Comparison of ENCODE assay signal across 8 cellular contexts in the genomic region with DNA sequence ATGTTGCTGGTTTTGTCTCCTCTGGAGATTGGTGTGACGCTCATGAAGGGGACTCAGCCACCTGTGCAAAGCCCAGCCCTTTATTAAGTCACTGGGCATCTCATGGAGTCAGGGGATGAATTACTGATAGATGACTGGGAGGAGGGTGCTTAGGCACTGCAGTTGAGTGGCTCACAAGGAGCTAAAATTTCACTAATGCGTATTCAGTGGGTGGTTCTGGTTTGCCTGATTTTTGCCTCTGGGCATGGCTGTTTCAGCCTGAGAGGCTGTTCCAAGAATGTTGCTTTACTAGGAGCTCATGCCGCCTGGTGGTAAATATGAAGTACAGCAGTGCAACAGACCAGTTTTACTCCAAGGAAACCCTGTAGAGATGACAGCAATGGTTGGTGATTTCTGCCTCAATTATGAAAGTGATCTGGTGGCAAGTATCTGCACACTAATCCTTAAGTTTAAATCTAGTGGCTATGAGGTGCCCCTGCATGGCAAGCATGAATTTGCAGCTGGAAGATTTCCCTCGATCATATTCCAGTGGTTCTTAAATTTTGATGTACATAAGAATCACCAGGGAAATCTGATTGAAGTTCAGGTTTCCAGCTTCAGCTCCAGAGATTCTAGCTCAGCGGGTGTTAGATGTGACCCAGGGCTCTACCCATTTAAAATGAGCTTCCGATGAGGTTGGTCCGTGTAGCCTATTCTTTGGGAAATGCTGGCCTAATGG. TPM values are rescaled to one million over a fixed set of nuclear protein-coding genes. Genes with fewer than 3 reads are reported as not detected.
DNase-seq lines count a peak whose midpoint lies in the region; ATAC-seq and TF ChIP-seq lines count a peak whose summit lies in the region.

No MANE protein-coding gene starts in this region.

- H2BK5ac ChIP-seq in neuronal stem cell (ENCODE audit: low read length) = no peak overlapping the region

- H3K27ac ChIP-seq in neuronal stem cell (replicated peaks; ENCODE audit: low read length) = no peak overlapping the region
- H3K27ac ChIP-seq in uterus = peak overlapping the region; percentile 66 to 83

- H3K9ac ChIP-seq in neuronal stem cell (ENCODE audit: low read depth, low read length, poor library complexity) = no peak overlapping the region

- H3K4me2 ChIP-seq in neuronal stem cell (ENCODE audit: insufficient read depth, low read length, poor library complexity, severe bottlenecking) = no peak overlapping the region

- H3K79me1 ChIP-seq in neuronal stem cell (ENCODE audit: low read depth, low read length) = no peaks in the 10 kb centered on the region

- peak; percentile 92 to 96 (median 94) for TF ChIP-seq CTCF in uterus (IDR thresholded peaks at IDR 0.05)

- H4K91ac ChIP-seq in neuronal stem cell (ENCODE audit: low read depth, low read length, poor library complexity) = no peak overlapping the region

- peak overlapping the region; percentile 4 for H3K18ac ChIP-seq in neuronal stem cell (ENCODE audit: low read length)

- H3K4me3 ChIP-seq in neuronal stem cell (ENCODE audit: low read length in 2 of 2) (no peak overlapping the region), uterus (no peak overlapping the region)

- H2AK5ac ChIP-seq in neuronal stem cell (ENCODE audit: low read depth, low read length) = no peak overlapping the region

- no peak overlapping the region for H2BK12ac ChIP-seq in neuronal stem cell (ENCODE audit: low read length)

- ATAC-seq in GM19035 (IDR thresholded peaks at IDR 0.05; ENCODE audit: unreplicated experiment) = peak; percentile 43

- H3K23ac ChIP-seq in neuronal stem cell (ENCODE audit: low read depth, low read length, poor library complexity) = no peak overlapping the region

- WGBS in neuronal stem cell (ENCODE audit: extremely low coverage in 2 of 2, insufficient read length in 2 of 2, insufficient replicate concordance in 1 of 2), 2 donors = no CpG with 5 or more reads among the region's 7 CpGs

- H3K4ac ChIP-seq in neuronal stem cell (ENCODE audit: low read length) = no peak overlapping the region

- H4K8ac ChIP-seq in neuronal stem cell (ENCODE audit: low read depth, low read length) = no peak overlapping the region

- DNase-seq in CD1c-positive myeloid dendritic cell (ENCODE audit: extremely low spot score) (peak; percentile 66), HK-2 (ENCODE audit: unreplicated experiment) (peak; percentile 52), NCI-H82 treated with DMSO at 0.1 percent for 48 hours (lab: John Stamatoyannopoulos, UW; ENCODE audit: unreplicated experiment) (peak; percentile 53), fibroblast of the conjunctiva (ENCODE audit: low read depth) (peak; percentile 86), neuronal stem cell (ENCODE audit: low spot score) (peak; percentile 50), uterus (peak; percentile 51 to 80)
- peak; percentile 34 to 48 for DNase-seq in activated T-cell treated with anti-CD3 and anti-CD28 coated beads, Interleukin-2, amount 50 U/mL, for 48 hours

- H2BK15ac ChIP-seq in neuronal stem cell (ENCODE audit: low read length) = no peak overlapping the region

- H3K27me3 ChIP-seq in neuronal stem cell (ENCODE audit: control insufficient read depth in 3 of 3, insufficient read depth in 3 of 3, low read depth in 1 of 3, low read length in 3 of 3) (no peaks in the 10 kb centered on the region), uterus (no peaks in the 10 kb centered on the region)

- H2BK120ac ChIP-seq in neuronal stem cell (ENCODE audit: low read depth, low read length) = no peak overlapping the region

- H3K36me3 ChIP-seq in neuronal stem cell (replicated peaks in 1 of 2; ENCODE audit: control insufficient read depth in 2 of 2, insufficient read depth in 2 of 2, low read length in 2 of 2) = peaks cover 0 to 4% of the 10 kb centered on the region in 2 donors
- no peaks in the 10 kb centered on the region for H3K36me3 ChIP-seq in uterus

- peak in 1 of 2 donors; percentile 25 for TF ChIP-seq POLR2A in uterus (IDR thresholded peaks at IDR 0.05)

- H3K4me1 ChIP-seq in neuronal stem cell (ENCODE audit: control insufficient read depth in 2 of 2, insufficient read depth in 1 of 2, low read depth in 1 of 2, low read length in 2 of 2) (peaks cover 0 to 2% of the 10 kb centered on the region in 2 donors), uterus (peaks cover 3 to 5% of the 10 kb centered on the region in 2 donors)

- intact Hi-C loops in uterus (cut with DNase I; ENCODE audit: low total_unique reads) = loop anchor here (5.0 kb wide), 1 partner anchor 95 kb away; no protein-coding TSS in a partner anchor

- peak overlapping the region; percentile 67 for H2AFZ ChIP-seq in neuronal stem cell (ENCODE audit: low read length)

- H3K9me3 ChIP-seq in neuronal stem cell (replicated peaks in 1 of 2; ENCODE audit: control insufficient read depth in 2 of 2, insufficient read depth in 1 of 2, low read depth in 1 of 2, low read length in 2 of 2) = no peaks in the 10 kb centered on the region
- no peaks in the 10 kb centered on the region for H3K9me3 ChIP-seq in uterus

- H3K14ac ChIP-seq in neuronal stem cell (ENCODE audit: low read length) = no peak overlapping the region

RNA-seq across cellular contexts. Expression of gene ACTA2, which starts 19.9 kb away (rescaled TPM):
- 115 TPM for polyA plus RNA-seq in neuronal stem cell (2013, experiment 1 of 2)
- 108 TPM for polyA plus RNA-seq in neuronal stem cell (2013, experiment 2 of 2)
- 1,000 to 10,000 TPM; 2,685 to 5,347 (median 3,837) TPM for total RNA-seq in uterus

RNA-seq across cellular contexts. Expression of gene STAMBPL1, which starts 52.7 kb away (rescaled TPM):
- polyA plus RNA-seq in neuronal stem cell (2013, experiment 1 of 2) = 0.82 TPM
- 0.61 TPM for polyA plus RNA-seq in neuronal stem cell (2013, experiment 2 of 2)
- 10 to 100 TPM in 1 of 4 donors, 1 to 10 TPM in 3; 3.8 to 23.6 (median 6.5) TPM for total RNA-seq in uterus

RNA-seq across cellular contexts. Expression of gene FAS, which starts 57.9 kb away (rescaled TPM):
- 6.8 TPM for polyA plus RNA-seq in neuronal stem cell (2013, experiment 1 of 2)
- 7.4 TPM for polyA plus RNA-seq in neuronal stem cell (2013, experiment 2 of 2)
- 100 to 1,000 TPM in 1 of 4 donors, 10 to 100 TPM in 3; 14.4 to 133 (median 48.7) TPM for total RNA-seq in uterus
